8 cellular contexts compared by ENCODE assay signal in genomic region chr19:35029737-35030256, GRCh38. TPM values are rescaled to one million over a fixed set of nuclear protein-coding genes. Genes with fewer than 3 reads are reported as not detected.
DNase-seq lines count a peak whose midpoint lies in the region; ATAC-seq lines count a peak whose summit lies in the region.

No MANE protein-coding gene starts in this region.

- peak overlapping the region; percentile 42; the same call in 1 of the 2 replicates for H3K4me3 ChIP-seq in iPS-18c (ENCODE audit: insufficient read depth, low read depth, low read length)

- DNase-seq in T-helper 2 cell treated with Interferon-gamma antibody and Interleukin-4, amounts not matched to agents 5 μg/mL and 100 μg/mL, for 36 hours (ENCODE audit: low spot score), result no peak
- DNase-seq in T-helper 2 cell (no peak), substantia nigra (lab: John Stamatoyannopoulos, UW) (no peak), NCI-H2196 (lab: John Stamatoyannopoulos, UW; ENCODE audit: unreplicated experiment) (no peak)

- H3K9me3 ChIP-seq in iPS-18c (ENCODE audit: control insufficient read depth, insufficient read depth, low read length), result no peaks in the 10 kb centered on the region

- no peaks in the 10 kb centered on the region for H3K9me3 Mint-ChIP-seq in T-helper 2 cell treated with Interferon-gamma antibody and Interleukin-4, amounts not matched to agents 5 μg/mL and 100 μg/mL, for 36 hours
- no peaks in the 10 kb centered on the region for H3K9me3 Mint-ChIP-seq in activated T-helper 17 cell treated with anti-CD3 and anti-CD28 coated beads, Interleukin-2, amount 50 U/mL, for 72 hours

- peak overlapping the region; percentile 36 for H3K4me3 Mint-ChIP-seq in T-helper 2 cell treated with Interferon-gamma antibody and Interleukin-4, amounts not matched to agents 5 μg/mL and 100 μg/mL, for 36 hours
- H3K4me3 Mint-ChIP-seq in activated T-helper 17 cell treated with anti-CD3 and anti-CD28 coated beads, Interleukin-2, amount 50 U/mL, for 72 hours, result peak overlapping the region; percentile 25

- H3K27ac ChIP-seq in substantia nigra (ENCODE audit: low read depth, low read length, poor library complexity, severe bottlenecking), result peak overlapping the region; percentile 84

- H3K36me3 Mint-ChIP-seq in T-helper 2 cell treated with Interferon-gamma antibody and Interleukin-4, amounts not matched to agents 5 μg/mL and 100 μg/mL, for 36 hours (ENCODE audit: low read depth), result peaks cover 20% of the 10 kb centered on the region
- peaks cover 38% of the 10 kb centered on the region for H3K36me3 Mint-ChIP-seq in activated T-helper 17 cell treated with anti-CD3 and anti-CD28 coated beads, Interleukin-2, amount 50 U/mL, for 72 hours (ENCODE audit: low read depth)

- H3K27me3 Mint-ChIP-seq in T-helper 2 cell treated with Interferon-gamma antibody and Interleukin-4, amounts not matched to agents 5 μg/mL and 100 μg/mL, for 36 hours (ENCODE audit: low read depth), result peaks cover 32% of the 10 kb centered on the region
- H3K27me3 Mint-ChIP-seq in activated T-helper 17 cell treated with anti-CD3 and anti-CD28 coated beads, Interleukin-2, amount 50 U/mL, for 72 hours, result peaks cover 10% of the 10 kb centered on the region

- ATAC-seq in activated T-helper 17 cell treated with anti-CD3 and anti-CD28 coated beads, Interleukin-2, amount 50 U/mL, for 72 hours (replicated peaks), result peak; percentile 17
- ATAC-seq in HG03196 (IDR thresholded peaks at IDR 0.05; ENCODE audit: unreplicated experiment), result no peak
- ATAC-seq in HG02571 (IDR thresholded peaks at IDR 0.05; ENCODE audit: unreplicated experiment), result no peak

- no peak overlapping the region for H3K27ac Mint-ChIP-seq in T-helper 2 cell treated with Interferon-gamma antibody and Interleukin-4, amounts not matched to agents 5 μg/mL and 100 μg/mL, for 36 hours
- H3K27ac Mint-ChIP-seq in activated T-helper 17 cell treated with anti-CD3 and anti-CD28 coated beads, Interleukin-2, amount 50 U/mL, for 72 hours, result no peak overlapping the region

- H3K4me1 Mint-ChIP-seq in T-helper 2 cell treated with Interferon-gamma antibody and Interleukin-4, amounts not matched to agents 5 μg/mL and 100 μg/mL, for 36 hours (ENCODE audit: low read depth), result peaks cover 3% of the 10 kb centered on the region
- peaks cover 5% of the 10 kb centered on the region for H3K4me1 Mint-ChIP-seq in activated T-helper 17 cell treated with anti-CD3 and anti-CD28 coated beads, Interleukin-2, amount 50 U/mL, for 72 hours

RNA-seq across cellular contexts. Expression of gene SCN1B, which starts 0.5 kb away (rescaled TPM):
- 1 to 10 TPM in 1 of 2 donors, under 1 TPM in 1; 0.97 to 3.1 TPM for total RNA-seq in activated T-helper 17 cell treated with anti-CD3 and anti-CD28 coated beads, Interleukin-2, amount 50 U/mL, for 72 hours

RNA-seq across cellular contexts. Expression of gene HPN, which starts 11.7 kb away (rescaled TPM):
- total RNA-seq in activated T-helper 17 cell treated with anti-CD3 and anti-CD28 coated beads, Interleukin-2, amount 50 U/mL, for 72 hours, result under 1 TPM in 1 of 2 donors, not detected in 1; 0.48 TPM

RNA-seq across cellular contexts. Expression of gene GRAMD1A, which starts 29.7 kb away (rescaled TPM):
- total RNA-seq in activated T-helper 17 cell treated with anti-CD3 and anti-CD28 coated beads, Interleukin-2, amount 50 U/mL, for 72 hours, result 100 to 1,000 TPM; 123 to 183 TPM
